In the genomic region with DNA sequence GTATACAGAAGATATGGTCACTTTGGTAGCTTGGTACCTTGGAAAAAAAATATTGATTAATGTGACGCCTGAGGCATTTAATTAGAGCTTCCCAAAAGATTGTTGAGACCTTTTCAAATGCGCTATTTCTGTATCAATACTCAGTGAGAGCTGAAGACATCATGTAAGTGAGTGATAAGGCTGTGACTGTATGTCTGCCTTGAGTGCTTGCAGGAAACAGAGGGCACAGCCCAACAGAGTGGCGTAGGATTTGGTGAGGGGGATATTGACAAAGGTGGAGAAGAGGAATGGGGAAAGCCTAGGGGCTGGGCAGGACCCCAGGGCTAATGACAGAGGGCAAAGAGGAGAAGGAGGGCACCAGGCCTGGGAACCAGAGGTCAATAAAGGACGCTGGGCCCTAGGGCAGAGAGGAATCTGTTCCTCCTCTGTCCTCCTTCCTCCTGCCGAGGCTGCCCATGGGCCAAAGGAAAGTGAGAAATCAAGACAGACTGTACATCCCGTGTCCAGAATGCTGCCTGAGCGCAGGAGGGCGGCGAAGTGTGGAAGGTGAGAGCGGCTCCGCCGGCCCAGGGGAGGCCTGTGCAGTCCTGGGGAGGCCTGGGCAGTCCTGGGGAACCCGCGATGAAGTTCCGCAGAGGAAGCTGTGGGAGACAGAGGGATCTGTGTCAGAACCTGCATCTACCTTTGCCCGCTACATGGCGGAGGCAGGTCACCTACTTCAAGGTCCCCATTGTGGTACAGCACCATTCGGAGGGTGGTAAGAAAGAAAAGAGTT, we compare ENCODE assay signal across 31 cellular contexts.
"Had no signal": no experiment of that assay in that cellular context is flagged by ENCODE, and none has a peak within 500 bp of the region (broad histone marks: within the 10 kb centered on the region; RNA-seq: fewer than 3 reads in every experiment).

No MANE protein-coding gene starts in this region.

- H3K4me3 ChIP-seq: esophagus muscularis mucosa, gastrocnemius medialis had no signal

- H3K4me1 ChIP-seq: esophagus muscularis mucosa, foreskin keratinocyte, gastrocnemius medialis had no signal

- H3K9me3 Mint-ChIP-seq: activated B cell treated with CpG ODN at 0.5 μM for 24 hours; activated CD8-positive, alpha-beta T cell treated with anti-CD3 and anti-CD28 coated beads for 36 hours; activated T-cell treated with anti-CD3 and anti-CD28 coated beads, Interleukin-2, amount 50 U/mL, for 4 hours; activated T-helper 17 cell treated with anti-CD3 and anti-CD28 coated beads, Interleukin-2, amount 50 U/mL, for 72 hours; T-helper 2 cell treated with Interferon-gamma antibody and Interleukin-4, amounts not matched to agents 5 μg/mL and 100 μg/mL, for 36 hours had no signal

- ATAC-seq: activated CD4-positive, CD25-positive, alpha-beta regulatory T cell treated with anti-CD3 and anti-CD28 coated beads, Interleukin-2, amount 50 U/mL, for 24 hours; activated CD8-positive, alpha-beta T cell treated with anti-CD3 and anti-CD28 coated beads for 36 hours; activated T-cell treated with anti-CD3 and anti-CD28 coated beads, Interleukin-2, amount 50 U/mL, for 4 hours; activated T-helper 17 cell treated with anti-CD3 and anti-CD28 coated beads, Interleukin-2, amount 50 U/mL, for 72 hours; effector memory CD8-positive, alpha-beta T cell; foreskin keratinocyte; gastrocnemius medialis; T-helper 17 cell had no signal

- H3K27me3 Mint-ChIP-seq: activated B cell treated with CpG ODN at 0.5 μM for 24 hours; activated CD8-positive, alpha-beta T cell treated with anti-CD3 and anti-CD28 coated beads for 36 hours; effector memory CD8-positive, alpha-beta T cell had no signal

- H3K27me3 ChIP-seq: brain microvascular endothelial cell, esophagus muscularis mucosa, foreskin keratinocyte, gastrocnemius medialis had no signal

- DNase-seq: activated B cell treated with CpG ODN at 0.5 μM for 24 hours; activated CD4-positive, alpha-beta T cell treated with anti-CD3 and anti-CD28 coated beads for 48 hours; activated CD4-positive, alpha-beta T cell treated with anti-CD3 and anti-CD28 coated beads, Interleukin-2, amount 50 U/mL, for 1 hour; activated CD4-positive, alpha-beta T cell treated with anti-CD3 and anti-CD28 coated beads, Interleukin-2, amount 50 U/mL, for 48 hours; activated CD8-positive, alpha-beta memory T cell treated with anti-CD3 and anti-CD28 coated beads for 24 hours; activated CD8-positive, alpha-beta T cell treated with anti-CD3 and anti-CD28 coated beads for 36 hours; activated effector memory CD4-positive, alpha-beta T cell treated with Interleukin-2 at 50 U/mL for 16 hours; activated gamma-delta T cell treated with Interleukin-2 at 50 U/mL for 16 hours; activated naive CD4-positive, alpha-beta T cell treated with anti-CD3 and anti-CD28 coated beads, Interleukin-2, amount 50 U/mL, for 16 hours; activated naive CD4-positive, alpha-beta T cell treated with Interleukin-2 at 50 U/mL for 16 hours; activated T-cell treated with anti-CD3 and anti-CD28 coated beads, Interleukin-2, amount 50 U/mL, for 4 hours; amniotic stem cell; anterior cingulate cortex; brain microvascular endothelial cell; caudate nucleus; cortex of kidney; dermis blood vessel endothelial cell; effector CD4-positive, alpha-beta T cell; effector memory CD8-positive, alpha-beta T cell; erythroblast; foreskin keratinocyte; gastrocnemius medialis; T-helper 1 cell; T-helper 17 cell; T1000; WERI-Rb-1 had no signal

- H3K27ac Mint-ChIP-seq: activated B cell treated with CpG ODN at 0.5 μM for 24 hours; activated CD8-positive, alpha-beta T cell treated with anti-CD3 and anti-CD28 coated beads for 36 hours; activated naive CD8-positive, alpha-beta T cell; activated T-helper 17 cell treated with anti-CD3 and anti-CD28 coated beads, Interleukin-2, amount 50 U/mL, for 72 hours; effector memory CD8-positive, alpha-beta T cell; T-helper 17 cell; T-helper 2 cell treated with Interferon-gamma antibody and Interleukin-4, amounts not matched to agents 5 μg/mL and 100 μg/mL, for 36 hours had no signal

- H3K4me3 Mint-ChIP-seq: activated B cell treated with CpG ODN at 0.5 μM for 24 hours; activated CD8-positive, alpha-beta T cell treated with anti-CD3 and anti-CD28 coated beads for 36 hours; activated naive CD8-positive, alpha-beta T cell; activated T-cell treated with anti-CD3 and anti-CD28 coated beads, Interleukin-2, amount 50 U/mL, for 4 hours; activated T-helper 17 cell treated with anti-CD3 and anti-CD28 coated beads, Interleukin-2, amount 50 U/mL, for 72 hours; effector memory CD8-positive, alpha-beta T cell; T-helper 17 cell; T-helper 2 cell treated with Interferon-gamma antibody and Interleukin-4, amounts not matched to agents 5 μg/mL and 100 μg/mL, for 36 hours had no signal

- H3K36me3 ChIP-seq: brain microvascular endothelial cell, esophagus muscularis mucosa, gastrocnemius medialis, WERI-Rb-1 had no signal

- H3K36me3 Mint-ChIP-seq: activated naive CD8-positive, alpha-beta T cell had no signal

- H3K4me1 Mint-ChIP-seq: activated B cell treated with CpG ODN at 0.5 μM for 24 hours; activated T-helper 17 cell treated with anti-CD3 and anti-CD28 coated beads, Interleukin-2, amount 50 U/mL, for 72 hours; T-helper 17 cell had no signal

- H3K9me3 ChIP-seq: esophagus muscularis mucosa, gastrocnemius medialis had no signal

- H3K27ac ChIP-seq: brain microvascular endothelial cell, esophagus muscularis mucosa, foreskin keratinocyte, gastrocnemius medialis, WERI-Rb-1 had no signal
